ENCODE assay signal across 8 cellular contexts in genomic region chr3:124986153-124987143, GRCh38. TPM values are rescaled to one million over a fixed set of nuclear protein-coding genes. Genes with fewer than 3 reads are reported as not detected.
DNase-seq lines count a peak whose midpoint lies in the region; ATAC-seq and TF ChIP-seq lines count a peak whose summit lies in the region.

No MANE protein-coding gene starts in this region.

- H3K4me2 ChIP-seq in mesenchymal stem cell (ENCODE audit: low read length, poor library complexity, severe bottlenecking) = no peak overlapping the region

- peak overlapping the region in 1 of 2 experiments; percentile 55 for H3K4ac ChIP-seq in mesenchymal stem cell (ENCODE audit: low read depth in 1 of 2, low read length in 2 of 2)

- no peak overlapping the region for H2BK12ac ChIP-seq in mesenchymal stem cell (ENCODE audit: low read length in 2 of 2)

- H3K9ac ChIP-seq in HUES6 (ENCODE audit: low read length) (peak overlapping the region; percentile 56), mesenchymal stem cell (ENCODE audit: low read length) (peak overlapping the region; percentile 76)

- H3K27ac ChIP-seq in HUES6 (ENCODE audit: low read depth, low read length) (peak overlapping the region; percentile 69; the same call in 1 of the 2 replicates), breast epithelium (peak overlapping the region in 1 of 2 donors; percentile 73), mesenchymal stem cell (ENCODE audit: low read length, poor library complexity, severe bottlenecking) (peak overlapping the region; percentile 92)

- ATAC-seq in HG03025 (IDR thresholded peaks at IDR 0.05; ENCODE audit: low FRiP score, unreplicated experiment) (no peak), HG02678 (IDR thresholded peaks at IDR 0.05; ENCODE audit: unreplicated experiment) (no peak)

- H3K23ac ChIP-seq in mesenchymal stem cell (ENCODE audit: low read length in 2 of 2) = no peak overlapping the region

- H3K4me3 ChIP-seq in HUES6 (ENCODE audit: low read depth, low read length) (no peak overlapping the region), breast epithelium (no peak overlapping the region), mesenchymal stem cell (ENCODE audit: insufficient read depth in 1 of 2, low read depth in 1 of 2, low read length in 2 of 2) (no peak overlapping the region)

- H2BK15ac ChIP-seq in mesenchymal stem cell (ENCODE audit: low read depth, poor library complexity, severe bottlenecking) = peak overlapping the region; percentile 35

- H4K8ac ChIP-seq in mesenchymal stem cell (ENCODE audit: low read length) = peak overlapping the region; percentile 19

- intact Hi-C loops in breast epithelium (cut with DNase I; ENCODE audit: low total_unique reads) = no loop called here

- H2BK120ac ChIP-seq in mesenchymal stem cell (ENCODE audit: low read depth, low read length) = no peak overlapping the region

- H2AFZ ChIP-seq in mesenchymal stem cell (ENCODE audit: low read depth, low read length) = no peak overlapping the region

- H3K18ac ChIP-seq in mesenchymal stem cell (ENCODE audit: low read depth in 1 of 2, low read length in 2 of 2) = no peak overlapping the region

- no peak overlapping the region for H3K14ac ChIP-seq in mesenchymal stem cell (ENCODE audit: low read length in 2 of 2)

- H3K4me1 ChIP-seq in HUES6 (ENCODE audit: control insufficient read depth, insufficient read depth, low read length) (peaks cover 10% of the 10 kb centered on the region; the same call in 1 of the 2 replicates), breast epithelium (no peaks in the 10 kb centered on the region), mesenchymal stem cell (ENCODE audit: control insufficient read depth, insufficient read depth, low read depth, low read length) (peaks cover 10% of the 10 kb centered on the region)

- H3K79me1 ChIP-seq in mesenchymal stem cell (replicated peaks; ENCODE audit: low read length, poor library complexity, severe bottlenecking) = peaks cover 5% of the 10 kb centered on the region

- TF ChIP-seq CTCF in breast epithelium (IDR thresholded peaks at IDR 0.05) = peak in 2 of 3 donors; percentile 9 to 34

- H3K9me3 ChIP-seq in HUES6 (ENCODE audit: control insufficient read depth, insufficient read depth, low read depth, low read length) (no peaks in the 10 kb centered on the region), breast epithelium (no peaks in the 10 kb centered on the region), mesenchymal stem cell (ENCODE audit: control insufficient read depth, low read length) (no peaks in the 10 kb centered on the region)

- 59% methylated on average over 3 of the region's 7 CpGs for WGBS in mesenchymal stem cell

- H3K36me3 ChIP-seq in HUES6 (ENCODE audit: control insufficient read depth, insufficient read depth, low read length) = peaks cover 14% of the 10 kb centered on the region; the same call in 1 of the 2 replicates
- H3K36me3 ChIP-seq in breast epithelium = no peaks in the 10 kb centered on the region
- peaks cover 31 to 75% of the 10 kb centered on the region in 2 experiments for H3K36me3 ChIP-seq in mesenchymal stem cell (ENCODE audit: control insufficient read depth in 1 of 2, insufficient read depth in 2 of 2, low read depth in 1 of 2, low read length in 2 of 2)

- H2AK5ac ChIP-seq in mesenchymal stem cell (ENCODE audit: low read length, severe bottlenecking) = no peak overlapping the region

- DNase-seq in AG08396 (ENCODE audit: low spot score) (peak; percentile 77), breast epithelium (ENCODE audit: low spot score in 2 of 2) (no peak), mesenchymal stem cell (peak; percentile 91), NCI-H526 treated with DMSO at 0.1 percent for 48 hours (lab: John Stamatoyannopoulos, UW) (no peak), Kasumi-1 (lab: John Stamatoyannopoulos, UW) (no peak)

- no peak for TF ChIP-seq POLR2A in breast epithelium (IDR thresholded peaks at IDR 0.05)

- H4K91ac ChIP-seq in mesenchymal stem cell (ENCODE audit: low read length) = no peak overlapping the region

- no peaks in the 10 kb centered on the region for H3K27me3 ChIP-seq in HUES6 (ENCODE audit: control insufficient read depth, insufficient read depth, low read length)
- no peaks in the 10 kb centered on the region for H3K27me3 ChIP-seq in breast epithelium
- H3K27me3 ChIP-seq in mesenchymal stem cell (ENCODE audit: control insufficient read depth in 1 of 2, insufficient read depth in 1 of 2, low read length in 2 of 2) = no peaks in the 10 kb centered on the region

- H2BK5ac ChIP-seq in mesenchymal stem cell (ENCODE audit: low read depth, low read length, poor library complexity, severe bottlenecking) = no peak overlapping the region

RNA-seq across cellular contexts. Expression of gene MUC13, which starts 51.9 kb away (rescaled TPM):
- 1 to 10 TPM in 1 of 3 donors, not detected in 2; 3.9 TPM for total RNA-seq in breast epithelium
- polyA plus RNA-seq in mesenchymal stem cell (2013, experiment 1 of 2) = not detected
- not detected for polyA plus RNA-seq in mesenchymal stem cell (2013, experiment 2 of 2)

Comparison
In these comparisons a context has a peak if more than half of its experiments do, and no peak if none do; other contexts are left out.
1. DNase-seq: peak in AG08396 (single experiment) and mesenchymal stem cell (single experiment); none in breast epithelium (0 of 2), NCI-H526 treated with DMSO at 0.1 percent for 48 hours (single experiment) and Kasumi-1 (0 of 2).